8 cellular contexts compared by ENCODE assay signal in the genomic region with DNA sequence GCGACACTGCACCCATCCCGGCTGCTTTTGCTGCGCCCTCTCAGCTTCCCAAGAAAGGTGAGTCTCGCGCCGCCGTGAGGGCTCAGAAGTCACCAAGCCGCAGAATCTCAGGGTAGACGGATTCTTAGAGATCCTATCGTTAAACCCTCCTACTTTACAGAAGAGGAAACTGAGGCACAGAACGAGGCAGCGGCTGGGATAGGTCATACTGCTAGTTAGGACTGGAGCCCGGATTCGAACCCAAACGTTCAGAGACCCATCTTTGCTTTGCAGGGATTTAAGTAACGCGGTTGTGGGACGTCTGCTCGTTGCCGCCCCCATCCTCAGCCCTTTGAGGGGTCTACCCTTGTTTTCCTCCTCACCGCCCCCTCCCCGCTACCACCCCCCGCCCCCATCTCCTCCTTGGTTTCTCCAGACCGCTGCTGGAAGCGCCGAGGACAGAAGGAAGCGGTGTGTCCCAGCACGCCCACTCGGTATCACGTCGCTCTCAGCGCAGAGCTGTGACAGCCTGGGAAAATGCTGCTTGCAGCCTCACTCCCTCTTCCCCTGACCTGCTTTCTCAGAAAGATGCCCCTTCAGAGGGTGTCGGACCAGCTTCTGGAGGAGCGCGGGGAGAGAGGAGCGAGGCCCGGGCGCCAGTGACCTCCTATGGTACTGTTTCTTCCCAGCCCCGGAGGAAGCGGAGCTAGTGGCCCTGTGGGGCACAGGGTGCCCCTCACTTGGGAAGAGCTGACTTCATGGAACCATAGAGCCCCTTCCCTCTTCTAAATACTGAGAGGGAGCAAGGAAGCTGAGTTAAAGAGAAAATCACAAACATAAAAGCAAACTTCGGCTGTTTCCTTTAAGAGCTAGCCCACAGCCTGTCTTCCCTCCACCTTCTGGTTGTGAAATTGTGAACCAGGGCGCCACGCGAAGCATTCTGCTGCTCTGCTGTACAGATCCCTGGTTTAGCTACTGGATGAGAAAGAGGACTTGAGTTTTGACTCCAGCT. TPM values are rescaled to one million over a fixed set of nuclear protein-coding genes. Genes with fewer than 3 reads are reported as not detected.
A peak's percentile ranks its signal among the peaks of the same experiment; 100 is the strongest.
DNase-seq lines count a peak whose midpoint lies in the region; ATAC-seq, FAIRE-seq and TF ChIP-seq lines count a peak whose summit lies in the region.

No MANE protein-coding gene starts in this region.

- peaks cover 5% of the 10 kb centered on the region for H3K4me1 ChIP-seq in effector memory CD4-positive, alpha-beta T cell (ENCODE audit: control insufficient read depth, insufficient read depth, low read length, poor library complexity, severe bottlenecking)
- H3K4me1 ChIP-seq in lung (ENCODE audit: control insufficient read depth in 2 of 2, insufficient read depth in 2 of 2, low read length in 2 of 2): peaks cover 0 to 6% of the 10 kb centered on the region in 2 donors

- no peak for FAIRE-seq in GM18507 (lab: Jason Lieb, UNC)

- peak overlapping the region; percentile 97 for H3K4me3 ChIP-seq in effector memory CD4-positive, alpha-beta T cell (ENCODE audit: insufficient read depth, low read depth, low read length, poor library complexity, severe bottlenecking)
- peak overlapping the region; percentile 56 for H3K4me3 ChIP-seq in lung

- peaks cover 3% of the 10 kb centered on the region for H3K9me3 Mint-ChIP-seq in activated CD4-positive, alpha-beta memory T cell treated with anti-CD3 and anti-CD28 coated beads, Interleukin-2, amount 10 ng/mL, durations not matched to agents 7 days and 5 days

- H3K36me3 Mint-ChIP-seq in activated CD4-positive, alpha-beta memory T cell treated with anti-CD3 and anti-CD28 coated beads, Interleukin-2, amount 10 ng/mL, durations not matched to agents 7 days and 5 days (ENCODE audit: low read depth): peaks cover 33% of the 10 kb centered on the region

- H3K27me3 Mint-ChIP-seq in activated CD4-positive, alpha-beta memory T cell treated with anti-CD3 and anti-CD28 coated beads, Interleukin-2, amount 10 ng/mL, durations not matched to agents 7 days and 5 days: peaks cover 3% of the 10 kb centered on the region

- H3K27ac Mint-ChIP-seq in activated CD4-positive, alpha-beta memory T cell treated with anti-CD3 and anti-CD28 coated beads, Interleukin-2, amount 10 ng/mL, durations not matched to agents 7 days and 5 days: peak overlapping the region; percentile 77

- CTCF ChIA-PET in activated CD4-positive, alpha-beta memory T cell treated with anti-CD3 and anti-CD28 coated beads, Interleukin-2, amount 10 ng/mL, durations not matched to agents 7 days and 5 days (lab: Charles Lee): interaction anchor here (0.5 to 3.0 kb wide), 18 partner anchors 11 to 186 kb away, joined by 3 to 22 read pairs (median 3); no protein-coding TSS in a partner anchor

- H3K27ac ChIP-seq in 22Rv1: peak overlapping the region; percentile 56
- H3K27ac ChIP-seq in effector memory CD4-positive, alpha-beta T cell (ENCODE audit: insufficient read depth, low read length, poor library complexity, severe bottlenecking): peak overlapping the region; percentile 69
- H3K27ac ChIP-seq in lung (ENCODE audit: low read depth in 1 of 2, low read length in 1 of 2): peak overlapping the region; percentile 87 to 91

- 0 to 1% methylated on average over 42 to 44 of the region's 44 CpGs for WGBS in lung, 2 donors

- H3K27me3 ChIP-seq in effector memory CD4-positive, alpha-beta T cell (replicated peaks; ENCODE audit: control insufficient read depth, insufficient read depth, low read length, poor library complexity, severe bottlenecking): no peaks in the 10 kb centered on the region
- H3K27me3 ChIP-seq in lung (ENCODE audit: control insufficient read depth, insufficient read depth): no peaks in the 10 kb centered on the region

- DNase-seq in GM18507 (ENCODE audit: extremely low spot score, insufficient read length, low read depth) (peak; percentile 2), M059J (ENCODE audit: low read depth) (peak; percentile 74), lung (ENCODE audit: low spot score) (peak; percentile 36)
- DNase-seq in activated CD4-positive, alpha-beta memory T cell treated with anti-CD3 and anti-CD28 coated beads, Interleukin-2, amount 10 ng/mL, durations not matched to agents 7 days and 5 days: peak; percentile 45
- peak in 2 of 3 donors; percentile 2 to 17 for DNase-seq in effector memory CD4-positive, alpha-beta T cell
- DNase-seq in stimulated activated CD8-positive, alpha-beta memory T cell treated with anti-CD3 and anti-CD28 coated beads, Interleukin-4, amount 100 ng/mL, for 48 hours: peak; percentile 62

- peak overlapping the region; percentile 75 for H3K4me3 Mint-ChIP-seq in activated CD4-positive, alpha-beta memory T cell treated with anti-CD3 and anti-CD28 coated beads, Interleukin-2, amount 10 ng/mL, durations not matched to agents 7 days and 5 days

- ATAC-seq in lung (ENCODE audit: insufficient read depth, low FRiP score): peak; percentile 31
- no peak for ATAC-seq in GM21515 (IDR thresholded peaks at IDR 0.05; ENCODE audit: unreplicated experiment)

- no peak for TF ChIP-seq CTCF in 22Rv1 (IDR thresholded peaks at IDR 0.05)
- no peak for TF ChIP-seq CTCF in lung (IDR thresholded peaks at IDR 0.05; ENCODE audit: control extremely low read depth, extremely low read depth)

- no peaks in the 10 kb centered on the region for H3K36me3 ChIP-seq in effector memory CD4-positive, alpha-beta T cell (ENCODE audit: control insufficient read depth, insufficient read depth, low read length)
- no peaks in the 10 kb centered on the region for H3K36me3 ChIP-seq in lung (ENCODE audit: control insufficient read depth in 2 of 2, insufficient read depth in 2 of 2, low read length in 2 of 2)

- H3K4me1 Mint-ChIP-seq in activated CD4-positive, alpha-beta memory T cell treated with anti-CD3 and anti-CD28 coated beads, Interleukin-2, amount 10 ng/mL, durations not matched to agents 7 days and 5 days: peaks cover 40% of the 10 kb centered on the region

- no peaks in the 10 kb centered on the region for H3K9me3 ChIP-seq in effector memory CD4-positive, alpha-beta T cell (ENCODE audit: control insufficient read depth, low read length)
- H3K9me3 ChIP-seq in lung (ENCODE audit: control insufficient read depth in 2 of 2, insufficient read depth in 1 of 2, low read length in 1 of 2): peaks cover 0 to 2% of the 10 kb centered on the region in 2 donors

- POLR2A ChIA-PET in activated CD4-positive, alpha-beta memory T cell treated with anti-CD3 and anti-CD28 coated beads, Interleukin-2, amount 10 ng/mL, durations not matched to agents 7 days and 5 days (lab: Charles Lee): interaction anchor here (0.6 to 2.6 kb wide), 19 partner anchors 10 to 184 kb away, joined by 3 to 50 read pairs (median 3); no protein-coding TSS in a partner anchor

RNA-seq across cellular contexts. Expression of a gene that starts 0.6 kb away (rescaled TPM):
- 28.7 and 42.6 TPM in 2 replicates for total RNA-seq in M059J (2014; rRNA removed; shearing (Covaris generic))
- 10 to 100 TPM; 14.2 to 15.2 TPM for total RNA-seq in activated CD4-positive, alpha-beta memory T cell treated with anti-CD3 and anti-CD28 coated beads, Interleukin-2, amount 10 ng/mL, durations not matched to agents 7 days and 5 days
- 10 to 100 TPM; 28.6 to 34.2 TPM for total RNA-seq in lung
- polyA plus RNA-seq in lung: 10 to 100 TPM in 1 of 2 donors, 1 to 10 TPM in 1; 3.2 to 24.9 TPM

Comparison
In these comparisons a context has a peak if more than half of its experiments do, and no peak if none do; other contexts are left out.
1. DNase-seq: peak in every context shown above with its lines; median percentile 74 in M059J; 62 in stimulated activated CD8-positive, alpha-beta memory T cell treated with anti-CD3 and anti-CD28 coated beads, Interleukin-4, amount 100 ng/mL, for 48 hours; 45 in activated CD4-positive, alpha-beta memory T cell treated with anti-CD3 and anti-CD28 coated beads, Interleukin-2, amount 10 ng/mL, durations not matched to agents 7 days and 5 days; 36 in lung; 10 in effector memory CD4-positive, alpha-beta T cell; 2 in GM18507.